Comparison of ENCODE assay signal across 8 cellular contexts in genomic region chr11:65491614-65492386, GRCh38. TPM values are rescaled to one million over a fixed set of nuclear protein-coding genes. Genes with fewer than 3 reads are reported as not detected.
DNase-seq lines count a peak whose midpoint lies in the region; ATAC-seq and TF ChIP-seq lines count a peak whose summit lies in the region.

No MANE protein-coding gene starts in this region.

- no peak for DNase-seq in activated naive CD4-positive, alpha-beta T cell treated with anti-CD3 and anti-CD28 coated beads, Interleukin-2, amount 50 U/mL, for 16 hours
- DNase-seq in NCI-H446 treated with DMSO at 0.1 percent for 48 hours (lab: John Stamatoyannopoulos, UW): peak; percentile 74
- DNase-seq in breast epithelium (ENCODE audit: low spot score in 2 of 2): peak; percentile 92 to 93
- no peak for DNase-seq in left lobe of liver (ENCODE audit: low spot score)
- DNase-seq in midbrain (lab: John Stamatoyannopoulos, UW): no peak

- H3K36me3 ChIP-seq in breast epithelium (no peaks in the 10 kb centered on the region), stomach smooth muscle (ENCODE audit: control insufficient read depth in 2 of 2, insufficient read depth in 2 of 2, low read length in 2 of 2) (no peaks in the 10 kb centered on the region)

- no peak for TF ChIP-seq POLR2A in breast epithelium (IDR thresholded peaks at IDR 0.05)

- peaks cover 40% of the 10 kb centered on the region for H3K4me1 Mint-ChIP-seq in activated naive CD4-positive, alpha-beta T cell treated with anti-CD3 and anti-CD28 coated beads, Interleukin-2, amount 50 U/mL, for 24 hours

- H3K27me3 ChIP-seq in breast epithelium (no peaks in the 10 kb centered on the region), stomach smooth muscle (ENCODE audit: control insufficient read depth in 1 of 2, insufficient read depth in 2 of 2, low read length in 2 of 2) (no peaks in the 10 kb centered on the region)

- peaks cover 43 to 80% of the 10 kb centered on the region in 2 donors for H3K4me1 ChIP-seq in breast epithelium
- H3K4me1 ChIP-seq in stomach smooth muscle (ENCODE audit: control insufficient read depth, insufficient read depth, low read length): peaks cover 96% of the 10 kb centered on the region

- H3K9me3 Mint-ChIP-seq in activated naive CD4-positive, alpha-beta T cell treated with anti-CD3 and anti-CD28 coated beads, Interleukin-2, amount 50 U/mL, for 24 hours: no peaks in the 10 kb centered on the region

- ATAC-seq in left lobe of liver: peak; percentile 14
- no peak for ATAC-seq in HG02973 (IDR thresholded peaks at IDR 0.05; ENCODE audit: unreplicated experiment)

- TF ChIP-seq CTCF in breast epithelium (IDR thresholded peaks at IDR 0.05): no peak

- H3K36me3 Mint-ChIP-seq in activated naive CD4-positive, alpha-beta T cell treated with anti-CD3 and anti-CD28 coated beads, Interleukin-2, amount 50 U/mL, for 24 hours: peaks cover 2% of the 10 kb centered on the region

- peak overlapping the region; percentile 85 to 86 for H3K9ac ChIP-seq in stomach smooth muscle (ENCODE audit: low read length in 2 of 2)

- H3K9me3 ChIP-seq in breast epithelium (no peaks in the 10 kb centered on the region), stomach smooth muscle (ENCODE audit: control insufficient read depth in 2 of 2, low read length in 2 of 2) (no peaks in the 10 kb centered on the region)

- intact Hi-C loops in breast epithelium (cut with DNase I; ENCODE audit: low total_unique reads): no loop called here

- H3K4me3 ChIP-seq in breast epithelium: peak overlapping the region in 2 of 3 donors; percentile 4 to 40
- H3K4me3 ChIP-seq in stomach smooth muscle (ENCODE audit: low read length in 2 of 2): peak overlapping the region; percentile 26 to 41

- H3K4me3 Mint-ChIP-seq in activated naive CD4-positive, alpha-beta T cell treated with anti-CD3 and anti-CD28 coated beads, Interleukin-2, amount 50 U/mL, for 24 hours: no peak overlapping the region

- H3K27me3 Mint-ChIP-seq in activated naive CD4-positive, alpha-beta T cell treated with anti-CD3 and anti-CD28 coated beads, Interleukin-2, amount 50 U/mL, for 24 hours: no peaks in the 10 kb centered on the region

- H3K27ac Mint-ChIP-seq in activated naive CD4-positive, alpha-beta T cell treated with anti-CD3 and anti-CD28 coated beads, Interleukin-2, amount 50 U/mL, for 24 hours: peak overlapping the region; percentile 66

- H3K27ac ChIP-seq in breast epithelium (peak overlapping the region; percentile 98 to 99), stomach smooth muscle (ENCODE audit: low read length) (peak overlapping the region; percentile 100)

RNA-seq across cellular contexts. Expression of gene MALAT1, which starts 7.0 kb away (rescaled TPM):
- over 10,000 TPM; 14,217 to 22,312 (median 18,959) TPM for total RNA-seq in breast epithelium
- 2,761 TPM for total RNA-seq in left lobe of liver

RNA-seq across cellular contexts. Expression of gene SCYL1, which starts 33.1 kb away (rescaled TPM):
- total RNA-seq in breast epithelium: 10 to 100 TPM; 74.1 to 83.4 (median 83.2) TPM
- 67.6 TPM for total RNA-seq in left lobe of liver

Comparison
In these comparisons a context has a peak if more than half of its experiments do, and no peak if none do; other contexts are left out.
1. DNase-seq: peak in NCI-H446 treated with DMSO at 0.1 percent for 48 hours (single experiment) and breast epithelium (2 of 2); none in activated naive CD4-positive, alpha-beta T cell treated with anti-CD3 and anti-CD28 coated beads, Interleukin-2, amount 50 U/mL, for 16 hours (single experiment), left lobe of liver (single experiment) and midbrain (single experiment).